ENCODE assay signal across 22 cellular contexts in the genomic region with DNA sequence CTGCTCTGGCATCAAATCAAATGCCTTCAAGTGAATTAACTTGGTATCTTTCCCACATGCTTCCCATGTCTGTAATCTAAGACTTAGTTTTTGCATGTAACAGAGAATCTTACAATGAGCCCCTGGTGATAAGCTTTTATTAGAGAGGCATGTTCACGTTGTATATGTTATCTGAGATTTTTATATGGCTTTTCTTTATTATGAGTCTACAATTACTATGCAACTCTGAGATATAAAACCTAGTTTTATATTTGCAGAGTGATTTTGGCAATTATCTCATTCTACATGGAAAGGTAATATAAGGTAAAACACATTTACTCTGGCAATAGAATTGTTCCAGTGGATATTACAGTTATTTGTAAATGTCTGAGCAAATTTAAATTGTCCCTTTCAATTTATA.
"Had no signal": no experiment of that assay in that cellular context is flagged by ENCODE, and none has a peak within 500 bp of the region (broad histone marks: within the 10 kb centered on the region; RNA-seq: fewer than 3 reads in every experiment).

No MANE protein-coding gene starts in this region.

- H3K4me1 ChIP-seq: esophagus muscularis mucosa, gastrocnemius medialis, heart right ventricle, psoas muscle, right lobe of liver, spleen, testis, tibial nerve, upper lobe of right lung had no signal

- H3K4me3 ChIP-seq: esophagus muscularis mucosa, gastrocnemius medialis, heart right ventricle, psoas muscle, right lobe of liver, spleen, testis, tibial nerve, upper lobe of right lung had no signal

- H3K36me3 ChIP-seq: esophagus muscularis mucosa, gastrocnemius medialis, heart right ventricle, neutrophil, right lobe of liver, spleen, tibial nerve, upper lobe of right lung had no signal

- DNase-seq: effector memory CD8-positive, alpha-beta T cell; gastrocnemius medialis; heart right ventricle; hypothalamus; kidney glomerular epithelial cell; mammary epithelial cell; naive thymus-derived CD8-positive, alpha-beta T cell; psoas muscle; retina; right lobe of liver; spleen; stimulated activated CD4-positive, alpha-beta T cell treated with anti-CD3 and anti-CD28 coated beads, Interleukin-15, amount 100 ng/mL, for 24 hours; stimulated activated CD4-positive, alpha-beta T cell treated with anti-CD3 and anti-CD28 coated beads, Interleukin-1b, Interleukin-23, amount 100 ng/mL, for 48 hours; stimulated activated CD4-positive, alpha-beta T cell treated with anti-CD3 and anti-CD28 coated beads, Interleukin-4, amount 100 ng/mL, for 24 hours; stimulated activated naive B cell treated with anti-CD40 and anti-IgM and Interleukin-4, amounts not matched to agents 10 μg/mL and 1 μg/mL and 100 μg/mL, for 72 hours; stimulated activated naive CD8-positive, alpha-beta T cell treated with anti-CD3 and anti-CD28 coated beads, Interleukin-15, amount 100 ng/mL, for 72 hours; testis; upper lobe of right lung had no signal

- H3K27ac ChIP-seq: epithelial cell of prostate, esophagus muscularis mucosa, gastrocnemius medialis, heart right ventricle, neutrophil, psoas muscle, right lobe of liver, spleen, testis, tibial nerve, upper lobe of right lung had no signal

- H3K27me3 ChIP-seq: esophagus muscularis mucosa, gastrocnemius medialis, heart right ventricle, neutrophil, right lobe of liver, spleen, testis, tibial nerve, upper lobe of right lung had no signal

- H3K9me3 ChIP-seq: esophagus muscularis mucosa, gastrocnemius medialis, heart right ventricle, neutrophil, psoas muscle, right lobe of liver, spleen, testis, tibial nerve, upper lobe of right lung had no signal
